1 cellular context compared by ENCODE assay signal in genomic region chr9:128066713-128067621, GRCh38.
TF ChIP-seq lines count a peak whose summit lies in the region.

Gene NAIF1 (minus strand): TSS chr9:128067320. CDS start chr9:128067101, 219 bp downstream.

TF ChIP-seq in K562, 482 proteins besides CTCF, POLR2A, EP300 and RAD21 (continued from another document and continues in another):
- TF ChIP-seq ZFP30 (CRISPR knock-in tag; IDR thresholded peaks at IDR 0.05; ENCODE audit: borderline replicate concordance) (no peak), THAP12 (CRISPR knock-in tag; IDR thresholded peaks at IDR 0.05) (peak; percentile 42; the same call in 1 of the 2 replicates), GATAD2B (IDR thresholded peaks at IDR 0.05; ENCODE audit: borderline replicate concordance) (no peak), ZKSCAN3 (CRISPR knock-in tag; IDR thresholded peaks at IDR 0.05) (no peak), ZNF507 (tag; conservative IDR thresholded peaks at IDR 0.05) (no peak), RHOXF2B (CRISPR knock-in tag; conservative IDR thresholded peaks at IDR 0.05) (no peak), ZNF639 (CRISPR knock-in tag; conservative IDR thresholded peaks at IDR 0.05 in 1 of 2, IDR thresholded peaks at IDR 0.05 in 1 of 2) (0 out of 4 replicates have a peak, but pooled peaks of 1 of the 2 experiments have one; percentile 60), KLF10 (CRISPR knock-in tag; IDR thresholded peaks at IDR 0.05) (no peak), MEF2D (tag; conservative IDR thresholded peaks at IDR 0.05; ENCODE audit: low read depth) (no peak), TAF1 (IDR thresholded peaks at IDR 0.05; ENCODE audit: control insufficient read depth, extremely low read depth, insufficient read depth, low read length, severe bottlenecking) (peak; percentile 38), SRF (CRISPR knock-in tag; IDR thresholded peaks at IDR 0.05) (no peak), SMARCB1 (IDR thresholded peaks at IDR 0.05; ENCODE audit: insufficient read length, low read depth) (no peak), RBFOX2 (IDR thresholded peaks at IDR 0.05; ENCODE audit: low read depth, low read length) (peak; percentile 82), GABPB2 (CRISPR knock-in tag; conservative IDR thresholded peaks at IDR 0.05) (no peak), NEUROD1 (IDR thresholded peaks at IDR 0.05; ENCODE audit: borderline replicate concordance, low read depth, low read length, partially characterized antibody) (peak; percentile 99), PHB2 (IDR thresholded peaks at IDR 0.05; ENCODE audit: low read depth) (no peak), ZNF512 (tag; IDR thresholded peaks at IDR 0.05) (no peak), CAMTA2 (CRISPR knock-in tag; conservative IDR thresholded peaks at IDR 0.05) (no peak), NFRKB (IDR thresholded peaks at IDR 0.05; ENCODE audit: low read depth) (peak; percentile 72)
- TF ChIP-seq, protein P1, sequence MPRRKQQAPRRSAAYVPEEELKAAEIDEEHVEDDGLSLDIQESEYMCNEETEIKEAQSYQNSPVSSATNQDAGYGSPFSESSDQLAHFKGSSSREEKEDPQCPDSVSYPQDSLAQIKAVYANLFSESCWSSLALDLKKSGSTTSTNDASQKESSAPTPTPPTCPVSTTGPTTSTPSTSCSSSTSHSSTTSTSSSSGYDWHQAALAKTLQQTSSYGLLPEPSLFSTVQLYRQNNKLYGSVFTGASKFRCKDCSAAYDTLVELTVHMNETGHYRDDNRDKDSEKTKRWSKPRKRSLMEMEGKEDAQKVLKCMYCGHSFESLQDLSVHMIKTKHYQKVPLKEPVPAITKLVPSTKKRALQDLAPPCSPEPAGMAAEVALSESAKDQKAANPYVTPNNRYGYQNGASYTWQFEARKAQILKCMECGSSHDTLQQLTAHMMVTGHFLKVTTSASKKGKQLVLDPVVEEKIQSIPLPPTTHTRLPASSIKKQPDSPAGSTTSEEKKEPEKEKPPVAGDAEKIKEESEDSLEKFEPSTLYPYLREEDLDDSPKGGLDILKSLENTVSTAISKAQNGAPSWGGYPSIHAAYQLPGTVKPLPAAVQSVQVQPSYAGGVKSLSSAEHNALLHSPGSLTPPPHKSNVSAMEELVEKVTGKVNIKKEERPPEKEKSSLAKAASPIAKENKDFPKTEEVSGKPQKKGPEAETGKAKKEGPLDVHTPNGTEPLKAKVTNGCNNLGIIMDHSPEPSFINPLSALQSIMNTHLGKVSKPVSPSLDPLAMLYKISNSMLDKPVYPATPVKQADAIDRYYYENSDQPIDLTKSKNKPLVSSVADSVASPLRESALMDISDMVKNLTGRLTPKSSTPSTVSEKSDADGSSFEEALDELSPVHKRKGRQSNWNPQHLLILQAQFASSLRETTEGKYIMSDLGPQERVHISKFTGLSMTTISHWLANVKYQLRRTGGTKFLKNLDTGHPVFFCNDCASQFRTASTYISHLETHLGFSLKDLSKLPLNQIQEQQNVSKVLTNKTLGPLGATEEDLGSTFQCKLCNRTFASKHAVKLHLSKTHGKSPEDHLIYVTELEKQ (CRISPR knock-in tag; IDR thresholded peaks at IDR 0.05), result 0 out of 2 replicates have a peak, but pooled peaks have one; percentile 17
- TF ChIP-seq, protein P2, sequence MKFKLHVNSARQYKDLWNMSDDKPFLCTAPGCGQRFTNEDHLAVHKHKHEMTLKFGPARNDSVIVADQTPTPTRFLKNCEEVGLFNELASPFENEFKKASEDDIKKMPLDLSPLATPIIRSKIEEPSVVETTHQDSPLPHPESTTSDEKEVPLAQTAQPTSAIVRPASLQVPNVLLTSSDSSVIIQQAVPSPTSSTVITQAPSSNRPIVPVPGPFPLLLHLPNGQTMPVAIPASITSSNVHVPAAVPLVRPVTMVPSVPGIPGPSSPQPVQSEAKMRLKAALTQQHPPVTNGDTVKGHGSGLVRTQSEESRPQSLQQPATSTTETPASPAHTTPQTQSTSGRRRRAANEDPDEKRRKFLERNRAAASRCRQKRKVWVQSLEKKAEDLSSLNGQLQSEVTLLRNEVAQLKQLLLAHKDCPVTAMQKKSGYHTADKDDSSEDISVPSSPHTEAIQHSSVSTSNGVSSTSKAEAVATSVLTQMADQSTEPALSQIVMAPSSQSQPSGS (CRISPR knock-in tag; IDR thresholded peaks at IDR 0.05), result no peak
- TF ChIP-seq, protein P3, sequence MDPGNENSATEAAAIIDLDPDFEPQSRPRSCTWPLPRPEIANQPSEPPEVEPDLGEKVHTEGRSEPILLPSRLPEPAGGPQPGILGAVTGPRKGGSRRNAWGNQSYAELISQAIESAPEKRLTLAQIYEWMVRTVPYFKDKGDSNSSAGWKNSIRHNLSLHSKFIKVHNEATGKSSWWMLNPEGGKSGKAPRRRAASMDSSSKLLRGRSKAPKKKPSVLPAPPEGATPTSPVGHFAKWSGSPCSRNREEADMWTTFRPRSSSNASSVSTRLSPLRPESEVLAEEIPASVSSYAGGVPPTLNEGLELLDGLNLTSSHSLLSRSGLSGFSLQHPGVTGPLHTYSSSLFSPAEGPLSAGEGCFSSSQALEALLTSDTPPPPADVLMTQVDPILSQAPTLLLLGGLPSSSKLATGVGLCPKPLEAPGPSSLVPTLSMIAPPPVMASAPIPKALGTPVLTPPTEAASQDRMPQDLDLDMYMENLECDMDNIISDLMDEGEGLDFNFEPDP (CRISPR knock-in tag; IDR thresholded peaks at IDR 0.05), result no peak
- TF ChIP-seq, protein P4, sequence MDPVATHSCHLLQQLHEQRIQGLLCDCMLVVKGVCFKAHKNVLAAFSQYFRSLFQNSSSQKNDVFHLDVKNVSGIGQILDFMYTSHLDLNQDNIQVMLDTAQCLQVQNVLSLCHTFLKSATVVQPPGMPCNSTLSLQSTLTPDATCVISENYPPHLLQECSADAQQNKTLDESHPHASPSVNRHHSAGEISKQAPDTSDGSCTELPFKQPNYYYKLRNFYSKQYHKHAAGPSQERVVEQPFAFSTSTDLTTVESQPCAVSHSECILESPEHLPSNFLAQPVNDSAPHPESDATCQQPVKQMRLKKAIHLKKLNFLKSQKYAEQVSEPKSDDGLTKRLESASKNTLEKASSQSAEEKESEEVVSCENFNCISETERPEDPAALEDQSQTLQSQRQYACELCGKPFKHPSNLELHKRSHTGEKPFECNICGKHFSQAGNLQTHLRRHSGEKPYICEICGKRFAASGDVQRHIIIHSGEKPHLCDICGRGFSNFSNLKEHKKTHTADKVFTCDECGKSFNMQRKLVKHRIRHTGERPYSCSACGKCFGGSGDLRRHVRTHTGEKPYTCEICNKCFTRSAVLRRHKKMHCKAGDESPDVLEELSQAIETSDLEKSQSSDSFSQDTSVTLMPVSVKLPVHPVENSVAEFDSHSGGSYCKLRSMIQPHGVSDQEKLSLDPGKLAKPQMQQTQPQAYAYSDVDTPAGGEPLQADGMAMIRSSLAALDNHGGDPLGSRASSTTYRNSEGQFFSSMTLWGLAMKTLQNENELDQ (CRISPR knock-in tag; IDR thresholded peaks at IDR 0.05; ENCODE audit: borderline replicate concordance), result no peak
- TF ChIP-seq, protein P5, sequence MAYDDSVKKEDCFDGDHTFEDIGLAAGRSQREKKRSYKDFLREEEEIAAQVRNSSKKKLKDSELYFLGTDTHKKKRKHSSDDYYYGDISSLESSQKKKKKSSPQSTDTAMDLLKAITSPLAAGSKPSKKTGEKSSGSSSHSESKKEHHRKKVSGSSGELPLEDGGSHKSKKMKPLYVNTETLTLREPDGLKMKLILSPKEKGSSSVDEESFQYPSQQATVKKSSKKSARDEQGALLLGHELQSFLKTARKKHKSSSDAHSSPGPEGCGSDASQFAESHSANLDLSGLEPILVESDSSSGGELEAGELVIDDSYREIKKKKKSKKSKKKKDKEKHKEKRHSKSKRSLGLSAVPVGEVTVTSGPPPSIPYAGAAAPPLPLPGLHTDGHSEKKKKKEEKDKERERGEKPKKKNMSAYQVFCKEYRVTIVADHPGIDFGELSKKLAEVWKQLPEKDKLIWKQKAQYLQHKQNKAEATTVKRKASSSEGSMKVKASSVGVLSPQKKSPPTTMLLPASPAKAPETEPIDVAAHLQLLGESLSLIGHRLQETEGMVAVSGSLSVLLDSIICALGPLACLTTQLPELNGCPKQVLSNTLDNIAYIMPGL (CRISPR knock-in tag; IDR thresholded peaks at IDR 0.05), result no peak
- TF ChIP-seq, protein P6, sequence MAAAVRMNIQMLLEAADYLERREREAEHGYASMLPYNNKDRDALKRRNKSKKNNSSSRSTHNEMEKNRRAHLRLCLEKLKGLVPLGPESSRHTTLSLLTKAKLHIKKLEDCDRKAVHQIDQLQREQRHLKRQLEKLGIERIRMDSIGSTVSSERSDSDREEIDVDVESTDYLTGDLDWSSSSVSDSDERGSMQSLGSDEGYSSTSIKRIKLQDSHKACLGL (CRISPR knock-in tag; IDR thresholded peaks at IDR 0.05; ENCODE audit: borderline replicate concordance, poor library complexity, severe bottlenecking), result no peak
